26 cellular contexts compared by ENCODE assay signal in the genomic region with DNA sequence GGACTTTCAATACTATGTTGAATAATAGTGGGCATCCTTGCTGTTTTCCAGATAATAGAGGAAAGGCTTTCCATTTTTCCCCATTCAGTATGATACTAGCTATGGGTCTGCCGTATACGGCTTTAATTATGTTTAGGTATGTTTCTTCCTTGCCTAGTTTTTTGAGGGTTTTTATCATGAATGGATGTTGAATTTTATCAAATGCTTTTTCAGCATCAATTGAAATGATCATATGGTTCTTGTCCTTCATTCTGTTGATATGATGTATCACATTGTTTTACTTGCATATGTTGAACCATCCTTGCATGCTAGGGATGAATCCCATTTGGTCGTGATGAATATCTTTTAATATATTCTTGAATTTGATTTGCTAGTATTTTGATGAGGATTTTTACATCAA.
"Had no signal": no experiment of that assay in that cellular context is flagged by ENCODE, and none has a peak within 500 bp of the region (broad histone marks: within the 10 kb centered on the region; RNA-seq: fewer than 3 reads in every experiment).

No MANE protein-coding gene starts in this region.

- H3K27ac ChIP-seq: colonic mucosa, epithelial cell of prostate, foreskin keratinocyte, gastroesophageal sphincter, heart left ventricle, hepatocyte, left lung, lower lobe of right lung had no signal

- H3K27me3 ChIP-seq: colonic mucosa, gastroesophageal sphincter, heart left ventricle, hepatocyte, left lung had no signal

- H3K4me3 ChIP-seq: colonic mucosa, gastroesophageal sphincter, heart left ventricle, hepatocyte, left lung, lower lobe of right lung, mucosa of descending colon had no signal

- H3K9me3 ChIP-seq: colonic mucosa had no signal

- ATAC-seq: effector memory CD8-positive, alpha-beta T cell; esophagus mucosa; foreskin keratinocyte; gastroesophageal sphincter; heart left ventricle; left cardiac atrium; left lung; left ventricle myocardium superior; lower lobe of right lung; mucosa of descending colon; naive thymus-derived CD8-positive, alpha-beta T cell had no signal

- H3K4me1 ChIP-seq: colonic mucosa, foreskin keratinocyte, gastroesophageal sphincter, heart left ventricle, left lung, lower lobe of right lung had no signal

- FAIRE-seq: endometrium, frontal cortex, islet of Langerhans, keratinocyte had no signal

- H3K36me3 ChIP-seq: colonic mucosa, gastroesophageal sphincter, heart left ventricle, left lung, lower lobe of right lung had no signal

- DNase-seq: colonic mucosa; cortex of kidney; effector CD8-positive, alpha-beta T cell; effector memory CD8-positive, alpha-beta T cell; endodermal cell; erythroblast; foreskin keratinocyte; heart left ventricle; hypothalamus; immature natural killer cell; left cardiac atrium; left lung; left ventricle myocardium superior; lower lobe of right lung; mesenchymal stem cell; mucosa of descending colon; naive B cell; naive thymus-derived CD8-positive, alpha-beta T cell had no signal
